In the genomic region with DNA sequence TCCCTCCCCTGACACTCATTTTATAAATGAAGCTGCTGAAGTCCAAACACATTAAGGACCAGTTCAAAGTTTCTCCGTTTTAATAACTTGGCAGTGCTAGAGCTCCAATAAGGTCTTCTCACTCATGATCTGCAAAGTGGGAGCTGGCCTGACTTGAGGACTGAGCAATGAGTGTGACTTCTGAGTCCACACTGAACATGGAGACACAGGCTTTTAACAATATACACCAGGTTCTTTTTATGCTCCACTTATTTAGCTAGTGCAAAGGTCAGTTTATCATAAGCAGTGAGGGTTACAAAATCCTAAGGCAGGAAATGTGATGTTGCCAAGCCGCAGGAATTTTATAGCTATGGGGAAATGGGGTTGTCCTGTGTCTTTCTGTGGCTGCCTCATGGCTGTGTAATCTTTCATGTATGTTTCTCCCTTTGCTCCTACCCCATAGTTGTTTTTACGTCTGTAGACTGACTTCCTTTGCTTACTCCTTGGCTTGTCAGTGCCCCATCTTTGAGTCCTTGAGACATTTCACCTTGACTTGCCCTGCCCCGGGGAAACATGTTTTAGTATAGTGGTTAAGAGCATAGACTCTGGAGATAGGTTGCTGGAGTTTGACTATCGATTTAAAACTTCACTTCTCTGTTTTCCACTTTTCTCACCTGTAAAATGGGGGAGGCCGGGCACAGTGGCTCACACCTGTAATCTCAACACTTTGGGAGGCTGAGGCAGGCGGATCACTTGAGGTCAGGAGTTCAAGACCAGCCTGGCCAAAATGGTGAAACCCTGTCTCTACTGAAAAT, we compare ENCODE assay signal across 8 cellular contexts. TPM values are rescaled to one million over a fixed set of nuclear protein-coding genes. Genes with fewer than 3 reads are reported as not detected.
DNase-seq lines count a peak whose midpoint lies in the region; ATAC-seq, FAIRE-seq and TF ChIP-seq lines count a peak whose summit lies in the region.

No MANE protein-coding gene starts in this region.

- no peaks in the 10 kb centered on the region for H4K20me1 ChIP-seq in endothelial cell of umbilical vein (replicated peaks; ENCODE audit: control insufficient read depth, extremely low read depth, insufficient read depth, low read length)

- H3K79me2 ChIP-seq in endothelial cell of umbilical vein (ENCODE audit: control insufficient read depth, insufficient read depth, low read length): no peaks in the 10 kb centered on the region

- H3K27me3 ChIP-seq in endothelial cell of umbilical vein (ENCODE audit: control insufficient read depth in 2 of 2, insufficient read depth in 2 of 2, low read length in 2 of 2) (no peaks in the 10 kb centered on the region), pancreas (no peaks in the 10 kb centered on the region)

- H3K4me1 ChIP-seq in endothelial cell of umbilical vein (ENCODE audit: control insufficient read depth, extremely low read depth, insufficient read depth, low read length): peaks cover 7% of the 10 kb centered on the region
- H3K4me1 ChIP-seq in pancreas: peaks cover 8 to 9% (median 9%) of the 10 kb centered on the region in 3 donors

- 55 to 59% methylated on average over 7 of the region's 7 CpGs for WGBS in pancreas, 2 donors

- no peak overlapping the region for H3K9ac ChIP-seq in endothelial cell of umbilical vein (replicated peaks; ENCODE audit: extremely low read depth, insufficient read depth, low read length)

- dilution Hi-C loops in endothelial cell of umbilical vein (cut with MboI; ENCODE audit: extremely low pct_ligation_motif_present, low sequenced_read_pairs): no loop called here

- no peak overlapping the region for H2AFZ ChIP-seq in endothelial cell of umbilical vein (ENCODE audit: low read depth, low read length)

- POLR2A ChIA-PET in endothelial cell of umbilical vein (lab: Charles Lee): interaction anchor here (0.6 kb wide), 1 partner anchor 342 kb away, joined by 4 read pairs; no protein-coding TSS in a partner anchor

- BruUV-seq in endothelial cell of umbilical vein (replicated peaks; lab: Mats Ljungman, UMichigan): no TSS peak

- no peak overlapping the region for H3K4me3 ChIP-seq in endothelial cell of umbilical vein (replicated peaks in 1 of 3; ENCODE audit: insufficient read depth in 1 of 3, low read depth in 1 of 3, low read length in 3 of 3)
- no peak overlapping the region for H3K4me3 ChIP-seq in pancreas

- CTCF ChIA-PET in endothelial cell of umbilical vein (lab: Charles Lee): interaction anchor here (0.7 to 2.1 kb wide), 6 partner anchors 9 to 462 kb away, joined by 3 to 8 read pairs (median 4); no protein-coding TSS in a partner anchor

- no peak for TF ChIP-seq CTCF in endothelial cell of umbilical vein (IDR thresholded peaks at IDR 0.05; ENCODE audit: extremely low read depth in 1 of 2, insufficient read depth in 1 of 2, low read depth in 1 of 2, low read length in 2 of 2)
- TF ChIP-seq CTCF in pancreas (IDR thresholded peaks at IDR 0.05): no peak

- H3K4me2 ChIP-seq in endothelial cell of umbilical vein (ENCODE audit: insufficient read depth, low read length): no peak overlapping the region

- H3K9me1 ChIP-seq in endothelial cell of umbilical vein (replicated peaks; ENCODE audit: control insufficient read depth, extremely low read depth, insufficient read depth, low read length): no peaks in the 10 kb centered on the region

- H3K36me3 ChIP-seq in endothelial cell of umbilical vein (ENCODE audit: control insufficient read depth in 2 of 2, extremely low read depth in 1 of 2, insufficient read depth in 2 of 2, low read length in 2 of 2) (no peaks in the 10 kb centered on the region), pancreas (no peaks in the 10 kb centered on the region)

- ATAC-seq in pancreas: peak; percentile 27 to 78 (median 62)
- ATAC-seq in HG03469 (IDR thresholded peaks at IDR 0.05; ENCODE audit: unreplicated experiment): no peak
- ATAC-seq in HG02588 (IDR thresholded peaks at IDR 0.05; ENCODE audit: unreplicated experiment): no peak

- TF ChIP-seq POLR2A in endothelial cell of umbilical vein (IDR thresholded peaks at IDR 0.05; ENCODE audit: low read depth, low read length): no peak

- H3K9me3 ChIP-seq in endothelial cell of umbilical vein (replicated peaks; ENCODE audit: control insufficient read depth, insufficient read depth, low read length): no peaks in the 10 kb centered on the region
- no peaks in the 10 kb centered on the region for H3K9me3 ChIP-seq in pancreas

- no peak overlapping the region for H3K27ac ChIP-seq in endothelial cell of umbilical vein (ENCODE audit: insufficient read depth, low read depth, low read length)
- H3K27ac ChIP-seq in pancreas: peak overlapping the region; percentile 13 to 72 (median 50)

- peak; percentile 42 for FAIRE-seq in endothelial cell of umbilical vein (lab: Jason Lieb, UNC)
- no peak for FAIRE-seq in pancreas (lab: Jason Lieb, UNC)

- intact Hi-C loops in endothelial cell of umbilical vein (cut with micrococcal nuclease) (no loop called here), pancreas (cut with DNase I) (no loop called here)

- DNase-seq in DMS53 (lab: John Stamatoyannopoulos, UW) (peak; percentile 58), NOMO-1 (lab: John Stamatoyannopoulos, UW; ENCODE audit: unreplicated experiment in 2 of 2) (peak; percentile 49 to 50), endothelial cell of umbilical vein (ENCODE audit: low read depth, low spot score) (peak; percentile 53), pancreas (no peak), AML-193 (lab: John Stamatoyannopoulos, UW) (no peak), NCI-H82 (lab: John Stamatoyannopoulos, UW) (no peak)

TF ChIP-seq in endothelial cell of umbilical vein, 7 proteins besides CTCF, POLR2A, EP300 and RAD21:
- TF ChIP-seq, protein P1, sequence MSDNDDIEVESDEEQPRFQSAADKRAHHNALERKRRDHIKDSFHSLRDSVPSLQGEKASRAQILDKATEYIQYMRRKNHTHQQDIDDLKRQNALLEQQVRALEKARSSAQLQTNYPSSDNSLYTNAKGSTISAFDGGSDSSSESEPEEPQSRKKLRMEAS (IDR thresholded peaks at IDR 0.05; ENCODE audit: insufficient read depth, insufficient read length): no peak
- TF ChIP-seq POLR2AphosphoS5 (IDR thresholded peaks at IDR 0.05; ENCODE audit: insufficient read depth, low read depth, low read length): no peak
- TF ChIP-seq MYC (IDR thresholded peaks at IDR 0.05; ENCODE audit: low read depth, low read length): no peak
- no peak for TF ChIP-seq EZH2 (IDR thresholded peaks at IDR 0.05; ENCODE audit: borderline replicate concordance, low read depth, low read length, severe bottlenecking)
- TF ChIP-seq GATA2 (IDR thresholded peaks at IDR 0.05; ENCODE audit: insufficient read depth, insufficient read length, low read depth, low read length): peak; percentile 8
- peak; percentile 16 for TF ChIP-seq FOS (IDR thresholded peaks at IDR 0.05; ENCODE audit: borderline replicate concordance, insufficient read depth, low read length)
- no peak for TF ChIP-seq JUN (IDR thresholded peaks at IDR 0.05; ENCODE audit: borderline replicate concordance, insufficient read depth, insufficient read length, low read depth)
TF ChIP-seq in endothelial cell of umbilical vein: peak in this region for 2.

RNA-seq across cellular contexts. Expression of gene MMD, which starts 12.2 kb away (rescaled TPM):
- total RNA-seq in endothelial cell of umbilical vein (9.3 TPM in 2 replicates), pancreas (1 to 10 TPM; 1.1 to 7.0 (median 3.3) TPM)
- polyA plus RNA-seq in endothelial cell of umbilical vein (5.6 and 5.7 TPM in 2 replicates), pancreas (1 to 10 TPM; 4.4 to 5.1 TPM)
- polyA plus RNA-seq in endothelial cell of umbilical vein (2011; cell fraction: cytosol; rRNA removed): 4.7 and 4.8 TPM in 2 replicates
- 2.3 and 2.9 TPM in 2 replicates for polyA plus RNA-seq in endothelial cell of umbilical vein (2011; cell fraction: nucleus; rRNA removed)
- polyA plus RNA-seq in endothelial cell of umbilical vein (2012): 9.3 and 9.7 TPM in 2 replicates
- polyA minus RNA-seq in endothelial cell of umbilical vein: 3.4 and 6.9 TPM in 2 replicates
- 1.7 TPM for polyA minus RNA-seq in endothelial cell of umbilical vein (2011; cell fraction: cytosol; rRNA and poly(A)+ RNA removed)
- 1.8 and 3.8 TPM in 2 replicates for polyA minus RNA-seq in endothelial cell of umbilical vein (2011; cell fraction: nucleus; rRNA and poly(A)+ RNA removed)

Comparison
In these comparisons a context has a peak if more than half of its experiments do, and no peak if none do; other contexts are left out.
1. DNase-seq: peak in DMS53 (single experiment), NOMO-1 (2 of 2) and endothelial cell of umbilical vein (single experiment); none in pancreas (0 of 6), AML-193 (0 of 2) and NCI-H82 (single experiment).
2. ATAC-seq: peak in pancreas (4 of 4); none in HG03469 (single experiment) and HG02588 (single experiment).